Comparison of ENCODE assay signal across 2 cellular contexts in the genomic region with DNA sequence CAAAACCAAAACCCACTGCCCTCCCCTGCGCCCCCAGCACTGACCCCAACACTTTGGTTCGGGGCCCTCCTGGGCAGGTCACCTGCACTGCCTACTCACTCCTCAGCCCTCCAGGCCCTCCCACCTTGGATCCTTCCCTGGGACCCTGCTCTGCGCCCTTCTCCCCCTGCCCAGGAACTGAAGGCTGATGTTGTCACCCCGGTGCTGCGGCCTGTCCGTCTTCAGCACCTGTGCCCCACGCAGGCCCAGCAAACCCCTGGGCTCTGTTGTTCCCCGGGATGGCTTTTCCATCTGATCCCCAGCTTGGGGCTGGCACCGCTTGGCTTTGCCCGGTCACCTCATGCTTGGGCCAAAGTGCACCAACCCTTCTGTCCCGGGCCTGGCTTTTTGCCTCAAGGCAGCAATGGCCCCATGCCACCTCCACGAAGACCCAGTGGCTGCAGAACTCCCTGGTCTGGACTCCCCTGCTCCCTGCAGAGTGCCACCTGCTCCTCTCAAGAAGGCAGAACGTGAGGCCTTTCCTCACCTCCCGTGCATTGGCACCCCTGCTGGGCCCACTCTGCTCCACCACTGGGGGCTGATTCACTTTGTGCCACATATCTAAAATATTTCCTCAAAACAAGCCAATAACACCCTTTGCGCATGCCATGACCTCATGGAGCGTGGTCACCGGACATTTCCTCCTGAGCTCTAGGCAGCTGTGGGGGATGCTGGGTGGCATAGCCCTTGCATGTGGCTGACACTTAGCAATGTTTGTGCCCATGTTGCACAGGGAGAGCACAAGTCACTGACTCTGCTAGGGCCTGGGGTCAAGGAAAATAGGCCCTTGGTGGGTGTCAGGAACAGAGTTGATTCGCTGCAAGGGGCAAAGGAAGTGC.
TF ChIP-seq lines count a peak whose summit lies in the region.

No MANE protein-coding gene starts in this region.

TF ChIP-seq in H1, 55 proteins besides CTCF, POLR2A, EP300 and RAD21:
- TF ChIP-seq EGR1 (IDR thresholded peaks at IDR 0.05; ENCODE audit: borderline replicate concordance, low read depth, low read length): no peak
- TF ChIP-seq KDM4A (IDR thresholded peaks at IDR 0.05; ENCODE audit: low read depth, low read length, severe bottlenecking): no peak
- TF ChIP-seq, protein P1, sequence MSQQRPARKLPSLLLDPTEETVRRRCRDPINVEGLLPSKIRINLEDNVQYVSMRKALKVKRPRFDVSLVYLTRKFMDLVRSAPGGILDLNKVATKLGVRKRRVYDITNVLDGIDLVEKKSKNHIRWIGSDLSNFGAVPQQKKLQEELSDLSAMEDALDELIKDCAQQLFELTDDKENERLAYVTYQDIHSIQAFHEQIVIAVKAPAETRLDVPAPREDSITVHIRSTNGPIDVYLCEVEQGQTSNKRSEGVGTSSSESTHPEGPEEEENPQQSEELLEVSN (IDR thresholded peaks at IDR 0.05): no peak
- no peak for TF ChIP-seq POLR2AphosphoS5 (IDR thresholded peaks at IDR 0.05; ENCODE audit: low read depth, low read length)
- no peak for TF ChIP-seq SP4 (IDR thresholded peaks at IDR 0.05; ENCODE audit: low read length)
- no peak for TF ChIP-seq CHD2 (IDR thresholded peaks at IDR 0.05; ENCODE audit: low read length)

TF ChIP-seq in GM23338, 12 proteins besides CTCF, POLR2A, EP300 and RAD21:
- TF ChIP-seq CREB1 (CRISPR knock-in tag; IDR thresholded peaks at IDR 0.05; ENCODE audit: low read depth) (no peak), EZH2 (IDR thresholded peaks at IDR 0.05; ENCODE audit: low read depth, unreplicated experiment) (no peak), JUNB (IDR thresholded peaks at IDR 0.05; ENCODE audit: unreplicated experiment) (no peak)
